8 cellular contexts compared by ENCODE assay signal in the genomic region with DNA sequence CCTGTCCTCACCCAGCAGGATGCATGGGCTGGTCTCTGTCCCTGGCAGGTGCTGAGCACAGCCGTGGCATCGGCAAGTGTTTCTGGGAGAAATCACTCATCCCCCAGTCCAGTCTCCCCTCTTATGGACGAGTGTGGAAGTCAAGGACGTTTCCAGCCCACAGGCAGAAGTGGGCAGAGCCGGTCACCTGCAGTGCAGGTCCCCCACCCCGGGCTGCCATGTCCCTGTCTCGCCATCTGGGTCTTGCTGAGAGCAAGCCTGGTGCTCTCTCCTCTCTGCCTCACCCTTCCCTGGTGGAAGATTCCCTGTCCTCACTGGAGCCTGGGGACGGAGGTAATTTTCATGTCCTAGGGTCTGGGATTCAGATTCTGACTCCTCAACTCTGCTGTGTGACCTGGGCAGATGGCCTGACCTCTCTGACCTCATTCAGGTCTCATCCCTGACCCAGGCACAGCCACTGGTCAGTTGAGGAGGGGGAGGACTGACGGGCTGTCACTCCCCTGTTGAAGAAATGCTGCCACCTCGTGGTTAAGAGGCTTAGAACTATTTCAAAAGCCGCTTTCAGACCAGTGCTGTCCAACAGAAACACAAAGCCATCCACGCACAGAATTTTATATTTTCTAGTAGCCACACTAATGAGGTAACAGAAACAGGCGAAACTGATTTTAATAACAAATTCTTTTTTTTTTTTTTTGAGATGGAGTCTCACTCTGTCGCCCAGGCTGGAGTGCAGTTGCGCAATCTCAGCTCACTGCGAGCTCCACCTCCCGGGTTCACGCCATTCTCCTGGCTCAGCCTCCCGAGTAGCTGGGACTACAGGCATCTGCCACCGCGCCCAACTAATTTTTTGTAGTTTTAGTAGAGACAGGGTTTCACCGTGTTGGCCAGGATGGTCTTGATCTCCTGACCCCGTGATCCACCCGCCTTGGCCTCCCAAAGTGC. TPM values are rescaled to one million over a fixed set of nuclear protein-coding genes. Genes with fewer than 3 reads are reported as not detected.
DNase-seq lines count a peak whose midpoint lies in the region; FAIRE-seq and TF ChIP-seq lines count a peak whose summit lies in the region.

No MANE protein-coding gene starts in this region.

- no peak overlapping the region for H3K4me3 Mint-ChIP-seq in Calu3 (ENCODE audit: low read depth, unreplicated experiment)
- no peak overlapping the region for H3K4me3 Mint-ChIP-seq in MCF 10A (ENCODE audit: unreplicated experiment)

- 57 to 59% methylated on average over 21 of the region's 24 CpGs for WGBS in thyroid gland, 2 donors

- H3K9me3 Mint-ChIP-seq in Calu3 (ENCODE audit: low read depth, unreplicated experiment), result no peaks in the 10 kb centered on the region
- no peaks in the 10 kb centered on the region for H3K9me3 Mint-ChIP-seq in MCF 10A (ENCODE audit: unreplicated experiment)

- H3K36me3 ChIP-seq in thyroid gland, result no peaks in the 10 kb centered on the region

- TF ChIP-seq CTCF in Calu3 (IDR thresholded peaks at IDR 0.05; ENCODE audit: unreplicated experiment), result no peak
- peak; percentile 77 for TF ChIP-seq CTCF in MCF 10A (IDR thresholded peaks at IDR 0.05; ENCODE audit: unreplicated experiment)
- TF ChIP-seq CTCF in thyroid gland (IDR thresholded peaks at IDR 0.05), result peak; percentile 49 to 83 (median 68)

- peaks cover 4% of the 10 kb centered on the region for H3K4me1 Mint-ChIP-seq in Calu3 (ENCODE audit: low read depth, unreplicated experiment)
- peaks cover 3% of the 10 kb centered on the region for H3K4me1 Mint-ChIP-seq in MCF 10A (ENCODE audit: insufficient read depth, unreplicated experiment)

- H3K4me3 ChIP-seq in thyroid gland (replicated peaks in 1 of 3), result no peak overlapping the region

- no peak overlapping the region for H3K27ac ChIP-seq in thyroid gland

- H3K27me3 ChIP-seq in thyroid gland, result no peaks in the 10 kb centered on the region

- CTCF ChIA-PET in Calu3 (lab: Charles Lee) (interaction anchor here (0.7 to 1.2 kb wide), 2 partner anchors 57 to 126 kb away, joined by 3 to 4 read pairs; no protein-coding TSS in a partner anchor), MCF 10A (lab: Yijun Ruan, JAX) (interaction anchor here (0.6 to 1.9 kb wide), 19 partner anchors 11 to 325 kb away, joined by 3 to 21 read pairs (median 4); no protein-coding TSS in a partner anchor)

- intact Hi-C loops in Calu3 (cut with micrococcal nuclease; ENCODE audit: unreplicated experiment) (loop anchor here (1.0 kb wide), 1 partner anchor 126 kb away; no protein-coding TSS in a partner anchor), MCF 10A (cut with micrococcal nuclease) (loop anchor here (1.0 kb wide), 1 partner anchor 126 kb away; no protein-coding TSS in a partner anchor), thyroid gland (cut with DNase I) (loop anchor here (2.0 to 10.0 kb wide), 2 partner anchors 126 to 350 kb away; no protein-coding TSS in a partner anchor)

- BruUV-seq in Calu3 (replicated peaks; lab: Mats Ljungman, UMichigan) (no TSS peak), MCF 10A (replicated peaks; lab: Mats Ljungman, UMichigan) (no TSS peak)

- H3K27me3 Mint-ChIP-seq in Calu3 (ENCODE audit: unreplicated experiment) (peaks cover 41% of the 10 kb centered on the region), MCF 10A (ENCODE audit: insufficient read depth, unreplicated experiment) (peaks cover 39% of the 10 kb centered on the region)

- H3K27ac Mint-ChIP-seq in Calu3 (ENCODE audit: unreplicated experiment), result no peak overlapping the region
- no peak overlapping the region for H3K27ac Mint-ChIP-seq in MCF 10A (ENCODE audit: low read depth, unreplicated experiment)

- H3K4me1 ChIP-seq in thyroid gland, result peaks cover 11 to 34% of the 10 kb centered on the region in 2 donors

- no peak for TF ChIP-seq POLR2A in thyroid gland (IDR thresholded peaks at IDR 0.05)

- no peak for FAIRE-seq in GM19239 (lab: Jason Lieb, UNC)

- DNase-seq in Calu3 (peak; percentile 62), GM19239 (ENCODE audit: insufficient read length, low spot score) (peak; percentile 91), NCI-H69 (lab: John Stamatoyannopoulos, UW) (peak; percentile 71), MCF 10A (ENCODE audit: unreplicated experiment) (peak; percentile 80), iPS-NIHi7 (ENCODE audit: extremely low spot score) (peak; percentile 90), thyroid gland (peak; percentile 62 to 73)
- DNase-seq in activated CD4-positive, CD25-positive, alpha-beta regulatory T cell (lab: John Stamatoyannopoulos, UW), result no peak
- no peak for DNase-seq in stimulated activated CD4-positive, alpha-beta T cell treated with anti-CD3 and anti-CD28 coated beads, Interleukin-2, amount 100 ng/mL, for 24 hours

- H3K36me3 Mint-ChIP-seq in Calu3 (ENCODE audit: insufficient read depth, unreplicated experiment) (no peaks in the 10 kb centered on the region), MCF 10A (ENCODE audit: insufficient read depth, unreplicated experiment) (no peaks in the 10 kb centered on the region)

- POLR2A ChIA-PET in MCF 10A (lab: Yijun Ruan, JAX), result interaction anchor here (0.6 kb wide), 1 partner anchor 94 kb away, joined by 3 read pairs; no protein-coding TSS in a partner anchor

- H3K9me3 ChIP-seq in thyroid gland, result no peaks in the 10 kb centered on the region

RNA-seq across cellular contexts. Expression of a gene that starts 1.8 kb away (rescaled TPM):
- not detected in 2 replicates for total RNA-seq in Calu3 (2022)
- total RNA-seq in MCF 10A (2022), result not detected in 2 replicates
- total RNA-seq in thyroid gland, result 10 to 100 TPM in 1 of 4 donors, 1 to 10 TPM in 3; 4.1 to 12.9 (median 6.5) TPM

RNA-seq across cellular contexts. Expression of a gene that starts 14.2 kb away (rescaled TPM):
- total RNA-seq in Calu3 (2022) (0.20 TPM in 1 of 2 replicates, not detected in the other), MCF 10A (2022) (not detected in 2 replicates), thyroid gland (not detected)

Comparison
In these comparisons a context has a peak if more than half of its experiments do, and no peak if none do; other contexts are left out.
1. DNase-seq: peak in Calu3 (single experiment), GM19239 (single experiment), NCI-H69 (single experiment), MCF 10A (single experiment), iPS-NIHi7 (single experiment) and thyroid gland (2 of 2); none in activated CD4-positive, CD25-positive, alpha-beta regulatory T cell (0 of 4) and stimulated activated CD4-positive, alpha-beta T cell treated with anti-CD3 and anti-CD28 coated beads, Interleukin-2, amount 100 ng/mL, for 24 hours (0 of 2).